In the genomic region with DNA sequence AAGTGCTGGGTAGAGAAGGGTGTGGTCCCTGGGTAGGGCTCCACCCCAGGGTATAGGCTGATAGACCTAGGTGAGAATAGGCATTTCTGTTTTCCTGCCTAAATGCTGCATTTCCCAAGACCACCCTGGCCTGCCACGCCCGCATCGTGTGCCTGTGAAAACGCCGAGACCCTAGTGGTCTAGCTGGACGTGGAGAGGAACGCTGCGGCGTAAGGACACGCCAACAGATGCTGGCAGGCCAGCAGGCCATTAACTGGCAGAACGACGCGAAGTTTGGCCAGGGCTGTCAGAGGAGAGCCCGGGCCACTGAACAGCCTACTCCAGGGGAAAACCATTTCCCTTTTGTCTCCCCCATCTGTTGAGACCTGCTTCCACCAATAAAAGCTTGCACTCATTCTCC, we compare ENCODE assay signal across 36 cellular contexts.
"Had no signal": no experiment of that assay in that cellular context is flagged by ENCODE, and none has a peak within 500 bp of the region (broad histone marks: within the 10 kb centered on the region; RNA-seq: fewer than 3 reads in every experiment).

No MANE protein-coding gene starts in this region.

- DNase-seq: activated CD4-positive, alpha-beta T cell treated with anti-CD3 and anti-CD28 coated beads for 1 hour; activated CD4-positive, alpha-beta T cell treated with anti-CD3 and anti-CD28 coated beads, Interleukin-2, amount 10 ng/mL, durations not matched to agents 24 days and 14 days; activated CD4-positive, alpha-beta T cell treated with anti-CD3 and anti-CD28 coated beads, Interleukin-2, amount 50 U/mL, for 4 hours; activated CD4-positive, CD25-positive, alpha-beta regulatory T cell; activated CD8-positive, alpha-beta T cell treated with anti-CD3 and anti-CD28 coated beads for 36 hours; activated effector memory CD4-positive, alpha-beta T cell treated with anti-CD3 and anti-CD28 coated beads, Interleukin-2, amount 50 U/mL, for 16 hours; activated naive CD4-positive, alpha-beta T cell treated with anti-CD3 and anti-CD28 coated beads for 36 hours; activated T-cell treated with anti-CD3 and anti-CD28 coated beads, Interleukin-2, amount 50 U/mL, for 1 hour; activated T-cell treated with anti-CD3 and anti-CD28 coated beads, Interleukin-2, amount 50 U/mL, for 72 hours; adrenal gland; body of pancreas; MM.1S; MV-4-11; NCI-H1092; NCI-H1436 treated with DMSO at 0.1 percent for 48 hours; NCI-H1694 treated with DMSO at 0.1 percent for 48 hours; NCI-H2029; NCI-H2107; NCI-H2171; NCI-H510A; NCI-H748 treated with DMSO at 0.1 percent for 48 hours; NK-92 treated with Interleukin-12 subunit alpha and Interleukin-12 subunit beta, amount 100 ng/mL, for 24 hours; PC-3; Peyer's patch; RPMI8226; SIG-M5; T-helper 1 cell; T-helper 2 cell; T-helper 9 cell had no signal

- H3K36me3 ChIP-seq: adrenal gland, breast epithelium, Peyer's patch had no signal

- H3K4me2 ChIP-seq: KMS-11 had no signal

- H3K27ac ChIP-seq: adrenal gland, body of pancreas, breast epithelium, KMS-11, Peyer's patch, VCaP had no signal

- H3K27me3 Mint-ChIP-seq: activated CD4-positive, alpha-beta T cell treated with anti-CD3 and anti-CD28 coated beads, Interleukin-2, amount 10 ng/mL, durations not matched to agents 24 days and 14 days; activated CD8-positive, alpha-beta T cell treated with anti-CD3 and anti-CD28 coated beads for 36 hours; activated T-helper 17 cell treated with anti-CD3 and anti-CD28 coated beads, Interleukin-2, amount 50 U/mL, for 72 hours had no signal

- H3K4me1 Mint-ChIP-seq: activated CD4-positive, alpha-beta T cell treated with anti-CD3 and anti-CD28 coated beads, Interleukin-2, amount 10 ng/mL, durations not matched to agents 24 days and 14 days; activated T-helper 17 cell treated with anti-CD3 and anti-CD28 coated beads, Interleukin-2, amount 50 U/mL, for 72 hours had no signal

- H3K4me3 ChIP-seq: adrenal gland, body of pancreas, breast epithelium, Peyer's patch had no signal

- H3K27ac Mint-ChIP-seq: activated CD4-positive, alpha-beta T cell treated with anti-CD3 and anti-CD28 coated beads, Interleukin-2, amount 10 ng/mL, durations not matched to agents 24 days and 14 days; activated CD8-positive, alpha-beta T cell treated with anti-CD3 and anti-CD28 coated beads for 36 hours; activated naive CD4-positive, alpha-beta T cell treated with anti-CD3 and anti-CD28 coated beads for 36 hours; activated naive CD4-positive, alpha-beta T cell treated with anti-CD3 and anti-CD28 coated beads, Interleukin-2, amount 50 U/mL, for 72 hours; activated T-cell treated with anti-CD3 and anti-CD28 coated beads, Interleukin-2, amount 50 U/mL, for 72 hours; activated T-helper 17 cell treated with anti-CD3 and anti-CD28 coated beads, Interleukin-2, amount 50 U/mL, for 72 hours had no signal

- H3K9me3 Mint-ChIP-seq: activated CD4-positive, alpha-beta T cell treated with anti-CD3 and anti-CD28 coated beads, Interleukin-2, amount 10 ng/mL, durations not matched to agents 24 days and 14 days; activated CD8-positive, alpha-beta T cell treated with anti-CD3 and anti-CD28 coated beads for 36 hours; activated naive CD4-positive, alpha-beta T cell treated with anti-CD3 and anti-CD28 coated beads for 36 hours had no signal

- H3K4me3 Mint-ChIP-seq: activated CD4-positive, alpha-beta T cell treated with anti-CD3 and anti-CD28 coated beads, Interleukin-2, amount 10 ng/mL, durations not matched to agents 24 days and 14 days; activated CD8-positive, alpha-beta T cell treated with anti-CD3 and anti-CD28 coated beads for 36 hours; activated naive CD4-positive, alpha-beta T cell treated with anti-CD3 and anti-CD28 coated beads for 36 hours; activated T-cell treated with anti-CD3 and anti-CD28 coated beads, Interleukin-2, amount 50 U/mL, for 72 hours; activated T-helper 17 cell treated with anti-CD3 and anti-CD28 coated beads, Interleukin-2, amount 50 U/mL, for 72 hours had no signal

- H3K4me1 ChIP-seq: adrenal gland, body of pancreas, breast epithelium, Peyer's patch had no signal

- H3K36me3 Mint-ChIP-seq: activated naive CD4-positive, alpha-beta T cell treated with anti-CD3 and anti-CD28 coated beads, Interleukin-2, amount 50 U/mL, for 72 hours had no signal

- ATAC-seq: activated CD8-positive, alpha-beta T cell treated with anti-CD3 and anti-CD28 coated beads for 36 hours; activated naive CD4-positive, alpha-beta T cell treated with anti-CD3 and anti-CD28 coated beads, Interleukin-2, amount 50 U/mL, for 72 hours; activated T-cell treated with anti-CD3 and anti-CD28 coated beads, Interleukin-2, amount 50 U/mL, for 72 hours; activated T-helper 17 cell treated with anti-CD3 and anti-CD28 coated beads, Interleukin-2, amount 50 U/mL, for 72 hours; body of pancreas; PC-3; Right ventricle myocardium inferior; SK-N-SH treated with all-trans-retinoic acid at 6 μM for 48 hours had no signal

- H3K27me3 ChIP-seq: adrenal gland, body of pancreas, breast epithelium, Peyer's patch had no signal

- H3K9me3 ChIP-seq: adrenal gland, body of pancreas, breast epithelium, Peyer's patch had no signal
